Comparison of ENCODE assay signal across 1 cellular context in genomic region chr2:232981767-232982360, GRCh38.
TF ChIP-seq lines count a peak whose summit lies in the region.

No MANE protein-coding gene starts in this region.

TF ChIP-seq in HCT116, 20 proteins besides CTCF, POLR2A, EP300 and RAD21 (continued from another document):
- TF ChIP-seq, protein P1, sequence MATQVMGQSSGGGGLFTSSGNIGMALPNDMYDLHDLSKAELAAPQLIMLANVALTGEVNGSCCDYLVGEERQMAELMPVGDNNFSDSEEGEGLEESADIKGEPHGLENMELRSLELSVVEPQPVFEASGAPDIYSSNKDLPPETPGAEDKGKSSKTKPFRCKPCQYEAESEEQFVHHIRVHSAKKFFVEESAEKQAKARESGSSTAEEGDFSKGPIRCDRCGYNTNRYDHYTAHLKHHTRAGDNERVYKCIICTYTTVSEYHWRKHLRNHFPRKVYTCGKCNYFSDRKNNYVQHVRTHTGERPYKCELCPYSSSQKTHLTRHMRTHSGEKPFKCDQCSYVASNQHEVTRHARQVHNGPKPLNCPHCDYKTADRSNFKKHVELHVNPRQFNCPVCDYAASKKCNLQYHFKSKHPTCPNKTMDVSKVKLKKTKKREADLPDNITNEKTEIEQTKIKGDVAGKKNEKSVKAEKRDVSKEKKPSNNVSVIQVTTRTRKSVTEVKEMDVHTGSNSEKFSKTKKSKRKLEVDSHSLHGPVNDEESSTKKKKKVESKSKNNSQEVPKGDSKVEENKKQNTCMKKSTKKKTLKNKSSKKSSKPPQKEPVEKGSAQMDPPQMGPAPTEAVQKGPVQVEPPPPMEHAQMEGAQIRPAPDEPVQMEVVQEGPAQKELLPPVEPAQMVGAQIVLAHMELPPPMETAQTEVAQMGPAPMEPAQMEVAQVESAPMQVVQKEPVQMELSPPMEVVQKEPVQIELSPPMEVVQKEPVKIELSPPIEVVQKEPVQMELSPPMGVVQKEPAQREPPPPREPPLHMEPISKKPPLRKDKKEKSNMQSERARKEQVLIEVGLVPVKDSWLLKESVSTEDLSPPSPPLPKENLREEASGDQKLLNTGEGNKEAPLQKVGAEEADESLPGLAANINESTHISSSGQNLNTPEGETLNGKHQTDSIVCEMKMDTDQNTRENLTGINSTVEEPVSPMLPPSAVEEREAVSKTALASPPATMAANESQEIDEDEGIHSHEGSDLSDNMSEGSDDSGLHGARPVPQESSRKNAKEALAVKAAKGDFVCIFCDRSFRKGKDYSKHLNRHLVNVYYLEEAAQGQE (IDR thresholded peaks at IDR 0.05; ENCODE audit: low read depth): no peak
- TF ChIP-seq ATF3 (IDR thresholded peaks at IDR 0.05): no peak
- TF ChIP-seq, protein P2, sequence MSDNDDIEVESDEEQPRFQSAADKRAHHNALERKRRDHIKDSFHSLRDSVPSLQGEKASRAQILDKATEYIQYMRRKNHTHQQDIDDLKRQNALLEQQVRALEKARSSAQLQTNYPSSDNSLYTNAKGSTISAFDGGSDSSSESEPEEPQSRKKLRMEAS (IDR thresholded peaks at IDR 0.05): no peak
- TF ChIP-seq JUND (IDR thresholded peaks at IDR 0.05): no peak
- TF ChIP-seq, protein P3, sequence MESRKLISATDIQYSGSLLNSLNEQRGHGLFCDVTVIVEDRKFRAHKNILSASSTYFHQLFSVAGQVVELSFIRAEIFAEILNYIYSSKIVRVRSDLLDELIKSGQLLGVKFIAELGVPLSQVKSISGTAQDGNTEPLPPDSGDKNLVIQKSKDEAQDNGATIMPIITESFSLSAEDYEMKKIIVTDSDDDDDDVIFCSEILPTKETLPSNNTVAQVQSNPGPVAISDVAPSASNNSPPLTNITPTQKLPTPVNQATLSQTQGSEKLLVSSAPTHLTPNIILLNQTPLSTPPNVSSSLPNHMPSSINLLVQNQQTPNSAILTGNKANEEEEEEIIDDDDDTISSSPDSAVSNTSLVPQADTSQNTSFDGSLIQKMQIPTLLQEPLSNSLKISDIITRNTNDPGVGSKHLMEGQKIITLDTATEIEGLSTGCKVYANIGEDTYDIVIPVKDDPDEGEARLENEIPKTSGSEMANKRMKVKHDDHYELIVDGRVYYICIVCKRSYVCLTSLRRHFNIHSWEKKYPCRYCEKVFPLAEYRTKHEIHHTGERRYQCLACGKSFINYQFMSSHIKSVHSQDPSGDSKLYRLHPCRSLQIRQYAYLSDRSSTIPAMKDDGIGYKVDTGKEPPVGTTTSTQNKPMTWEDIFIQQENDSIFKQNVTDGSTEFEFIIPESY (IDR thresholded peaks at IDR 0.05; ENCODE audit: extremely low read depth, insufficient replicate concordance, low read length): no peak
- TF ChIP-seq ZFX (IDR thresholded peaks at IDR 0.05): no peak
- no peak for TF ChIP-seq CBX3 (IDR thresholded peaks at IDR 0.05; ENCODE audit: low read depth)
- TF ChIP-seq SP1 (IDR thresholded peaks at IDR 0.05; ENCODE audit: low read depth): no peak
- no peak for TF ChIP-seq ELF1 (IDR thresholded peaks at IDR 0.05; ENCODE audit: borderline replicate concordance, low read depth)
